ENCODE assay signal across 1 cellular context in genomic region chr2:101349893-101350662, GRCh38.
TF ChIP-seq lines count a peak whose summit lies in the region.

No MANE protein-coding gene starts in this region.

TF ChIP-seq in H1, 55 proteins besides CTCF, POLR2A, EP300 and RAD21:
- TF ChIP-seq SAP30 (IDR thresholded peaks at IDR 0.05; ENCODE audit: insufficient read depth, insufficient replicate concordance, low read length) (no peak), POU5F1 (IDR thresholded peaks at IDR 0.05; ENCODE audit: low read depth, low read length) (no peak), TEAD4 (IDR thresholded peaks at IDR 0.05; ENCODE audit: low read depth, low read length) (no peak), TCF12 (IDR thresholded peaks at IDR 0.05; ENCODE audit: low read depth, low read length) (no peak), CEBPB (IDR thresholded peaks at IDR 0.05; ENCODE audit: low read depth, low read length) (no peak), MAX (IDR thresholded peaks at IDR 0.05) (no peak), BACH1 (IDR thresholded peaks at IDR 0.05; ENCODE audit: low read length) (no peak), CHD2 (IDR thresholded peaks at IDR 0.05; ENCODE audit: low read length) (no peak), CBX8 (IDR thresholded peaks at IDR 0.05; ENCODE audit: borderline replicate concordance, low read depth, low read length) (no peak), TAF7 (optimal IDR thresholded peaks at IDR 0.05; ENCODE audit: borderline replicate concordance, low read depth, low read length) (no peak), CREB1 (IDR thresholded peaks at IDR 0.05) (no peak), USF2 (IDR thresholded peaks at IDR 0.05; ENCODE audit: low read length) (no peak), PHF8 (conservative IDR thresholded peaks at IDR 0.05; ENCODE audit: low read depth, low read length) (no peak), BCL11A (IDR thresholded peaks at IDR 0.05; ENCODE audit: low read depth in 2 of 2, low read length in 2 of 2) (no peak), CHD7 (IDR thresholded peaks at IDR 0.05; ENCODE audit: insufficient replicate concordance, low read length) (no peak), RBBP5 (IDR thresholded peaks at IDR 0.05; ENCODE audit: borderline replicate concordance, low read depth, low read length) (no peak), JUN (IDR thresholded peaks at IDR 0.05; ENCODE audit: low read depth, low read length) (no peak), RNF2 (IDR thresholded peaks at IDR 0.05; ENCODE audit: borderline replicate concordance, low read depth, low read length, missing control alignments, poor library complexity, severe bottlenecking) (no peak)
